ENCODE assay signal across 1 cellular context in genomic region chr2:61443342-61444041, GRCh38.
TF ChIP-seq lines count a peak whose summit lies in the region.

No MANE protein-coding gene starts in this region.

TF ChIP-seq in GM12878, 131 proteins besides CTCF, POLR2A, EP300 and RAD21 (continued from another document):
- TF ChIP-seq ZBTB11 (CRISPR knock-in tag; IDR thresholded peaks at IDR 0.05) = no peak
- TF ChIP-seq ZNF622 (IDR thresholded peaks at IDR 0.05) = no peak
- TF ChIP-seq KDM1A (IDR thresholded peaks at IDR 0.05; ENCODE audit: borderline replicate concordance) = no peak
- peak; percentile 99 for TF ChIP-seq NBN (IDR thresholded peaks at IDR 0.05)
- no peak for TF ChIP-seq FOXM1 (IDR thresholded peaks at IDR 0.05; ENCODE audit: low read depth, low read length)
- TF ChIP-seq SKIL (IDR thresholded peaks at IDR 0.05; ENCODE audit: low read depth, poor library complexity, severe bottlenecking) = peak; percentile 90
- no peak for TF ChIP-seq ESRRA (IDR thresholded peaks at IDR 0.05; ENCODE audit: low read length)
- 0 out of 2 replicates have a peak, but pooled peaks have one; percentile 32 for TF ChIP-seq CBFB (IDR thresholded peaks at IDR 0.05; ENCODE audit: low read depth)
- no peak for TF ChIP-seq RBBP5 (conservative IDR thresholded peaks at IDR 0.05)
- 0 out of 2 replicates have a peak, but pooled peaks have one; percentile 27 for TF ChIP-seq SMARCA5 (IDR thresholded peaks at IDR 0.05)
- no peak for TF ChIP-seq EGR1 (IDR thresholded peaks at IDR 0.05; ENCODE audit: borderline replicate concordance in 1 of 2, low read depth in 2 of 2, low read length in 2 of 2)
- peak; percentile 95 for TF ChIP-seq IKZF1 (conservative IDR thresholded peaks at IDR 0.05)
- TF ChIP-seq POLR2AphosphoS2 (IDR thresholded peaks at IDR 0.05; ENCODE audit: low read depth, low read length) = no peak
